Comparison of ENCODE assay signal across 8 cellular contexts in the genomic region with DNA sequence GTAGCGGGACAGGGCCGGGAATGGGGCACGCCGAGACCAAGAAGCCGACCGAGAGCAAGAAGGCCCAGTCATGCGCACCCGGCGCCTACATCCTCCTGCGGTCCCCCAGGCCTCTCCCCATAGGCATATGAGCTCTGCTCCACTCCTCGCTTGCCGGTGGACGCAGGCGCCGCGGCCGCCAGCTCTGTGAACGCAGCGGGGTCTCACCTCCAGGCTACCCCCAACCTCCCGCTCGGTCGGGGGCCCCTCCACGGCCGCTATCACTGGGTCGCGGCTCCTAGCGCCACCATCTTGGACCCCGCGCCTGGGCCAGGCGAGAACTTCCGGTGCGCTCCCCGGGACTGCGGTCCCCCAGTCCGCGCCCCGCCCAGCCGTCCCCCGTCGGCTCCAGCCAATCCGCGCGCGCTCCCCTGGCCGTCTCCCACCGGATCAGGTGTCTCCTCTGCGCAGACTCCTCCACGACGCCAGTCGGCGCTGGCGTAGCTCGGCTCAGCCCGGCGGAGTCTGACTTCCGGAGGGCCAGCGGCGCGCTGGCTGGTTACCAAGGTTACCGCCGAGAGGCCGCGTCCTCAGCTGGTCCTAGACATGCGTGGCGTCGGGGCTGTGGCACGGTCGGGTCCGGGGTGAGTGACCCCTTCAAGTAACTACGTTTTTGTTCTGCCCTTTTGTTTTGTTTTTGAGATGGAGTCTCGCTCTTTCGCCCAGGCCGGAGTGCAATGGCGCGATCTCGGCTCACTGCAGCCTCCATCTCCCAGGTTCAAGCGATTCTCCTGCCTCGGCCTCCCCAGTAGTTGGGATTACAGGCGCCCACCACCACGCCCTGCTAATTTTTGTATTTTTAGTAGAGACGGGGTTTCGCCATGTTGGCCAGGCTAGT. TPM values are rescaled to one million over a fixed set of nuclear protein-coding genes. Genes with fewer than 3 reads are reported as not detected.
A peak's percentile ranks its signal among the peaks of the same experiment; 100 is the strongest.
DNase-seq lines count a peak whose midpoint lies in the region; ATAC-seq and TF ChIP-seq lines count a peak whose summit lies in the region.

A gene (minus strand): TSS at position 328 of the 877 bp plus-strand sequence. CDS start 7,612 bp downstream, outside the sequence.

- DNase-seq in NCI-H69 (lab: John Stamatoyannopoulos, UW) (peak; percentile 95), dermis microvascular lymphatic vessel endothelial cell (ENCODE audit: low read depth in 2 of 2) (peak; percentile 86 to 93)
- peak; percentile 95 to 96 for DNase-seq in activated CD4-positive, alpha-beta T cell treated with anti-CD3 and anti-CD28 coated beads, Interleukin-2, amount 50 U/mL, for 4 hours
- DNase-seq in stimulated activated CD4-positive, alpha-beta T cell treated with anti-CD3 and anti-CD28 coated beads, Interleukin-4, amount 100 ng/mL, for 1 hour, result peak; percentile 98

- 3% methylated on average over 82 of the region's 82 CpGs for WGBS in liver

- no peaks in the 10 kb centered on the region for H3K27me3 ChIP-seq in liver (ENCODE audit: control insufficient read depth in 4 of 4, insufficient read depth in 4 of 4, low read length in 3 of 4)

- peaks cover 1 to 12% (median 2%) of the 10 kb centered on the region in 4 donors for H3K36me3 ChIP-seq in liver (ENCODE audit: control insufficient read depth in 4 of 4, insufficient read depth in 3 of 4, low read depth in 1 of 4, low read length in 3 of 4)

- peak within 1 kb of the TSS in 1 of 2 donors; percentile 34 for H3K9ac ChIP-seq in liver (ENCODE audit: low read depth in 1 of 2, low read length in 2 of 2)

- peak within 1 kb of the TSS; percentile 20; the same call in 1 of the 2 replicates for H3K27ac ChIP-seq in C4-2B
- H3K27ac ChIP-seq in liver (ENCODE audit: low read depth in 1 of 2, low read length in 2 of 2), result peak within 1 kb of the TSS in 1 of 2 donors; percentile 40

- peak within 1 kb of the TSS; percentile 83 to 98 (median 87) for H3K4me3 ChIP-seq in liver (ENCODE audit: low read depth in 1 of 3, low read length in 3 of 3)

- H3K9me3 ChIP-seq in liver (ENCODE audit: control insufficient read depth in 4 of 4, low read length in 3 of 4), result peaks cover 5 to 19% (median 7%) of the 10 kb centered on the region in 4 donors

- ATAC-seq in GM19351 (IDR thresholded peaks at IDR 0.05; ENCODE audit: unreplicated experiment) (peak; percentile 98), HG03520 (IDR thresholded peaks at IDR 0.05; ENCODE audit: unreplicated experiment) (peak; percentile 93)

- H3K4me1 ChIP-seq in liver (ENCODE audit: control insufficient read depth in 4 of 4, insufficient read depth in 4 of 4, low read length in 3 of 4), result peaks cover 0 to 11% (median 2%) of the 10 kb centered on the region in 4 donors

- peak; percentile 61 for TF ChIP-seq CTCF in C4-2B (conservative IDR thresholded peaks at IDR 0.05)
- peak; percentile 66 for TF ChIP-seq CTCF in liver (IDR thresholded peaks at IDR 0.05; ENCODE audit: low read depth, low read length, missing input control)

- peak; percentile 55 to 72 for TF ChIP-seq RAD21 in liver (IDR thresholded peaks at IDR 0.05)

TF ChIP-seq in liver, 16 proteins besides CTCF, POLR2A, EP300 and RAD21:
- TF ChIP-seq, protein P1, sequence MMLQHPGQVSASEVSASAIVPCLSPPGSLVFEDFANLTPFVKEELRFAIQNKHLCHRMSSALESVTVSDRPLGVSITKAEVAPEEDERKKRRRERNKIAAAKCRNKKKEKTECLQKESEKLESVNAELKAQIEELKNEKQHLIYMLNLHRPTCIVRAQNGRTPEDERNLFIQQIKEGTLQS (IDR thresholded peaks at IDR 0.05), result no peak
- TF ChIP-seq, protein P2, sequence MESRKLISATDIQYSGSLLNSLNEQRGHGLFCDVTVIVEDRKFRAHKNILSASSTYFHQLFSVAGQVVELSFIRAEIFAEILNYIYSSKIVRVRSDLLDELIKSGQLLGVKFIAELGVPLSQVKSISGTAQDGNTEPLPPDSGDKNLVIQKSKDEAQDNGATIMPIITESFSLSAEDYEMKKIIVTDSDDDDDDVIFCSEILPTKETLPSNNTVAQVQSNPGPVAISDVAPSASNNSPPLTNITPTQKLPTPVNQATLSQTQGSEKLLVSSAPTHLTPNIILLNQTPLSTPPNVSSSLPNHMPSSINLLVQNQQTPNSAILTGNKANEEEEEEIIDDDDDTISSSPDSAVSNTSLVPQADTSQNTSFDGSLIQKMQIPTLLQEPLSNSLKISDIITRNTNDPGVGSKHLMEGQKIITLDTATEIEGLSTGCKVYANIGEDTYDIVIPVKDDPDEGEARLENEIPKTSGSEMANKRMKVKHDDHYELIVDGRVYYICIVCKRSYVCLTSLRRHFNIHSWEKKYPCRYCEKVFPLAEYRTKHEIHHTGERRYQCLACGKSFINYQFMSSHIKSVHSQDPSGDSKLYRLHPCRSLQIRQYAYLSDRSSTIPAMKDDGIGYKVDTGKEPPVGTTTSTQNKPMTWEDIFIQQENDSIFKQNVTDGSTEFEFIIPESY (IDR thresholded peaks at IDR 0.05), result no peak
- TF ChIP-seq, protein P3, sequence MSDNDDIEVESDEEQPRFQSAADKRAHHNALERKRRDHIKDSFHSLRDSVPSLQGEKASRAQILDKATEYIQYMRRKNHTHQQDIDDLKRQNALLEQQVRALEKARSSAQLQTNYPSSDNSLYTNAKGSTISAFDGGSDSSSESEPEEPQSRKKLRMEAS (IDR thresholded peaks at IDR 0.05), result no peak
- TF ChIP-seq GABPA (IDR thresholded peaks at IDR 0.05 in 1 of 2, conservative IDR thresholded peaks at IDR 0.05 in 1 of 2) (peak; percentile 56 to 90), TAF1 (conservative IDR thresholded peaks at IDR 0.05) (no peak), YY1 (IDR thresholded peaks at IDR 0.05) (peak; percentile 94), SP1 (IDR thresholded peaks at IDR 0.05) (peak; percentile 60), NR2F2 (IDR thresholded peaks at IDR 0.05) (peak; percentile 33), EGR1 (IDR thresholded peaks at IDR 0.05; ENCODE audit: low read depth in 2 of 2) (no peak), JUND (IDR thresholded peaks at IDR 0.05) (no peak), HNF4A (conservative IDR thresholded peaks at IDR 0.05) (no peak), HNF4G (IDR thresholded peaks at IDR 0.05) (no peak), FOXA1 (IDR thresholded peaks at IDR 0.05) (no peak), FOXA2 (IDR thresholded peaks at IDR 0.05) (no peak), RXRA (IDR thresholded peaks at IDR 0.05) (peak; percentile 50 to 82)
- TF ChIP-seq, protein P4, sequence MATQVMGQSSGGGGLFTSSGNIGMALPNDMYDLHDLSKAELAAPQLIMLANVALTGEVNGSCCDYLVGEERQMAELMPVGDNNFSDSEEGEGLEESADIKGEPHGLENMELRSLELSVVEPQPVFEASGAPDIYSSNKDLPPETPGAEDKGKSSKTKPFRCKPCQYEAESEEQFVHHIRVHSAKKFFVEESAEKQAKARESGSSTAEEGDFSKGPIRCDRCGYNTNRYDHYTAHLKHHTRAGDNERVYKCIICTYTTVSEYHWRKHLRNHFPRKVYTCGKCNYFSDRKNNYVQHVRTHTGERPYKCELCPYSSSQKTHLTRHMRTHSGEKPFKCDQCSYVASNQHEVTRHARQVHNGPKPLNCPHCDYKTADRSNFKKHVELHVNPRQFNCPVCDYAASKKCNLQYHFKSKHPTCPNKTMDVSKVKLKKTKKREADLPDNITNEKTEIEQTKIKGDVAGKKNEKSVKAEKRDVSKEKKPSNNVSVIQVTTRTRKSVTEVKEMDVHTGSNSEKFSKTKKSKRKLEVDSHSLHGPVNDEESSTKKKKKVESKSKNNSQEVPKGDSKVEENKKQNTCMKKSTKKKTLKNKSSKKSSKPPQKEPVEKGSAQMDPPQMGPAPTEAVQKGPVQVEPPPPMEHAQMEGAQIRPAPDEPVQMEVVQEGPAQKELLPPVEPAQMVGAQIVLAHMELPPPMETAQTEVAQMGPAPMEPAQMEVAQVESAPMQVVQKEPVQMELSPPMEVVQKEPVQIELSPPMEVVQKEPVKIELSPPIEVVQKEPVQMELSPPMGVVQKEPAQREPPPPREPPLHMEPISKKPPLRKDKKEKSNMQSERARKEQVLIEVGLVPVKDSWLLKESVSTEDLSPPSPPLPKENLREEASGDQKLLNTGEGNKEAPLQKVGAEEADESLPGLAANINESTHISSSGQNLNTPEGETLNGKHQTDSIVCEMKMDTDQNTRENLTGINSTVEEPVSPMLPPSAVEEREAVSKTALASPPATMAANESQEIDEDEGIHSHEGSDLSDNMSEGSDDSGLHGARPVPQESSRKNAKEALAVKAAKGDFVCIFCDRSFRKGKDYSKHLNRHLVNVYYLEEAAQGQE (IDR thresholded peaks at IDR 0.05), result peak; percentile 47
TF ChIP-seq in liver: peak in this region for 6.

RNA-seq across cellular contexts. Expression of the gene that starts here (rescaled TPM):
- 1.9 and 2.8 TPM in 2 replicates for total RNA-seq in dermis microvascular lymphatic vessel endothelial cell
- 1 to 10 TPM; 6.7 to 7.4 TPM for total RNA-seq in liver
- 1 to 10 TPM in 1 of 2 donors, under 1 TPM in 1; 0.76 to 1.5 TPM for polyA plus RNA-seq in liver
